22 cellular contexts compared by ENCODE assay signal in genomic region chr2:66813525-66813924, GRCh38.
DNase-seq lines count a peak whose midpoint lies in the region; ATAC-seq, FAIRE-seq and TF ChIP-seq lines count a peak whose summit lies in the region.
"Had no signal": no experiment of that assay in that cellular context is flagged by ENCODE, and none has a peak within 500 bp of the region (broad histone marks: within the 10 kb centered on the region; RNA-seq: fewer than 3 reads in every experiment).

No MANE protein-coding gene starts in this region.

- no peaks in the 10 kb centered on the region for H3K36me3 ChIP-seq in SK-N-SH (replicated peaks in 1 of 2; ENCODE audit: control insufficient read depth in 1 of 2, insufficient read depth in 2 of 2, low read length in 1 of 2)
- no peaks in the 10 kb centered on the region for H3K36me3 ChIP-seq in hepatocyte (replicated peaks; ENCODE audit: insufficient read depth, low read depth)
- no peaks in the 10 kb centered on the region for H3K36me3 ChIP-seq in pancreas

- ATAC-seq in SK-N-SH treated with all-trans-retinoic acid at 6 μM for 48 hours: no peak
- ATAC-seq in pancreas: no peak
- ATAC-seq in activated CD4-positive, alpha-beta T cell treated with anti-CD3 and anti-CD28 coated beads for 36 hours: no peak

- POLR2A ChIA-PET in SK-N-SH (lab: Yijun Ruan, JAX): no interaction called here
- POLR2A ChIA-PET in activated CD4-positive, alpha-beta T cell treated with anti-CD3 and anti-CD28 coated beads for 36 hours (lab: Charles Lee): no interaction called here

- peak overlapping the region; percentile 45; the same call in 1 of the 2 replicates for H2AFZ ChIP-seq in SK-N-SH (ENCODE audit: low read depth)
- no peak overlapping the region for H2AFZ ChIP-seq in hepatocyte
- H2AFZ ChIP-seq: PC-9 had no signal

- no peak overlapping the region for H3K27ac Mint-ChIP-seq in activated CD4-positive, alpha-beta T cell treated with anti-CD3 and anti-CD28 coated beads for 36 hours
- H3K27ac Mint-ChIP-seq: H9 had no signal

- intact Hi-C loops in pancreas (cut with DNase I): no loop called here
- intact Hi-C loops in activated CD4-positive, alpha-beta T cell treated with anti-CD3 and anti-CD28 coated beads for 36 hours (cut with DNase I, micrococcal nuclease): no loop called here

- CTCF ChIA-PET in SK-N-SH (lab: Yijun Ruan, JAX): no interaction called here
- CTCF ChIA-PET in activated CD4-positive, alpha-beta T cell treated with anti-CD3 and anti-CD28 coated beads for 36 hours (lab: Charles Lee): no interaction called here

- FAIRE-seq in pancreas (lab: Jason Lieb, UNC): peak; percentile 54
- no peak for FAIRE-seq in HTR-8/SVneo (lab: Jason Lieb, UNC)
- FAIRE-seq: D721Med had no signal

- DNase-seq in SK-N-SH (no peak), hepatocyte (ENCODE audit: low spot score) (no peak), pancreas (no peak), cortex of kidney (lab: John Stamatoyannopoulos, UW) (no peak), NCI-H1694 (lab: John Stamatoyannopoulos, UW) (no peak), HTR-8/SVneo (ENCODE audit: insufficient read length, low spot score) (no peak)
- DNase-seq in activated CD4-positive, alpha-beta T cell treated with anti-CD3 and anti-CD28 coated beads for 36 hours: no peak
- DNase-seq: AML-193, DMS79, H9, NCI-H1436, NCI-H2029, NCI-H345, NCI-H524 treated with DMSO at 0.1 percent for 48 hours, PC-9, SIG-M5 had no signal

- H3K9ac ChIP-seq in SK-N-SH: no peak overlapping the region
- H3K9ac ChIP-seq: KMS-11 had no signal

- TF ChIP-seq CTCF in SK-N-SH (IDR thresholded peaks at IDR 0.05): no peak
- TF ChIP-seq CTCF in hepatocyte (IDR thresholded peaks at IDR 0.05; ENCODE audit: poor library complexity): no peak
- no peak for TF ChIP-seq CTCF in pancreas (IDR thresholded peaks at IDR 0.05)

- H3F3A ChIP-seq in SK-N-SH (replicated peaks; ENCODE audit: insufficient read depth): no peaks in the 10 kb centered on the region

- WGBS in SK-N-SH (ENCODE audit: low lambda C conversion rate): 7% methylated on average over 1 of the region's 1 CpG
- 42% methylated on average over 1 of the region's 1 CpG for WGBS in hepatocyte (ENCODE audit: low lambda C conversion rate, missing lambda C conversion rate)
- WGBS in pancreas, 2 donors: 51 to 65% methylated on average over 1 of the region's 1 CpG

- H3K27me3 ChIP-seq in SK-N-SH (ENCODE audit: insufficient read depth) (no peaks in the 10 kb centered on the region), hepatocyte (no peaks in the 10 kb centered on the region), pancreas (no peaks in the 10 kb centered on the region)

- H3K27me3 Mint-ChIP-seq in activated CD4-positive, alpha-beta T cell treated with anti-CD3 and anti-CD28 coated beads for 36 hours: no peaks in the 10 kb centered on the region

- H3K4me1 Mint-ChIP-seq in activated CD4-positive, alpha-beta T cell treated with anti-CD3 and anti-CD28 coated beads for 36 hours: no peaks in the 10 kb centered on the region
- H3K4me1 Mint-ChIP-seq: H9 had no signal

- no peaks in the 10 kb centered on the region for H3K9me3 Mint-ChIP-seq in activated CD4-positive, alpha-beta T cell treated with anti-CD3 and anti-CD28 coated beads for 36 hours (ENCODE audit: low read depth)

- H3K4me3 Mint-ChIP-seq in activated CD4-positive, alpha-beta T cell treated with anti-CD3 and anti-CD28 coated beads for 36 hours: no peak overlapping the region
- H3K4me3 Mint-ChIP-seq: H9 had no signal

- H3K9me2 ChIP-seq in SK-N-SH: no peaks in the 10 kb centered on the region; the same call in 1 of the 2 replicates
- H3K9me2 ChIP-seq in hepatocyte (replicated peaks; ENCODE audit: insufficient read depth): no peaks in the 10 kb centered on the region

- H3K4me3 ChIP-seq in SK-N-SH (ENCODE audit: low read depth in 2 of 2, low read length in 1 of 2) (no peak overlapping the region), hepatocyte (no peak overlapping the region), pancreas (no peak overlapping the region)
- H3K4me3 ChIP-seq: PC-9 had no signal

- no peaks in the 10 kb centered on the region for H3K36me3 Mint-ChIP-seq in activated CD4-positive, alpha-beta T cell treated with anti-CD3 and anti-CD28 coated beads for 36 hours (ENCODE audit: low read depth)

- no peak overlapping the region for H3K4me2 ChIP-seq in SK-N-SH
- peak overlapping the region; percentile 32 for H3K4me2 ChIP-seq in hepatocyte
- H3K4me2 ChIP-seq: KMS-11, PC-9 had no signal

- H3K27ac ChIP-seq in SK-N-SH (ENCODE audit: low read depth in 2 of 2, low read length in 1 of 2): no peak overlapping the region
- peak overlapping the region; percentile 26 for H3K27ac ChIP-seq in hepatocyte
- no peak overlapping the region for H3K27ac ChIP-seq in pancreas
- H3K27ac ChIP-seq: 22Rv1, C4-2B, KMS-11, PC-9, RWPE1 had no signal

- no peaks in the 10 kb centered on the region for H3K79me2 ChIP-seq in SK-N-SH (ENCODE audit: insufficient read depth)
- no peaks in the 10 kb centered on the region for H3K79me2 ChIP-seq in hepatocyte

- TF ChIP-seq EP300 in SK-N-SH (IDR thresholded peaks at IDR 0.05; ENCODE audit: borderline replicate concordance in 1 of 2, low read depth in 1 of 2, low read length in 1 of 2): no peak

- H3K9me3 ChIP-seq in SK-N-SH: no peaks in the 10 kb centered on the region
- H3K9me3 ChIP-seq in hepatocyte (ENCODE audit: low read depth): no peaks in the 10 kb centered on the region
- no peaks in the 10 kb centered on the region for H3K9me3 ChIP-seq in pancreas

- no peaks in the 10 kb centered on the region for H3K4me1 ChIP-seq in SK-N-SH (ENCODE audit: control insufficient read depth in 1 of 2, insufficient read depth in 2 of 2, low read depth in 1 of 2, low read length in 1 of 2)
- no peaks in the 10 kb centered on the region for H3K4me1 ChIP-seq in hepatocyte (ENCODE audit: insufficient read depth)
- no peaks in the 10 kb centered on the region for H3K4me1 ChIP-seq in pancreas

- TF ChIP-seq RAD21 in SK-N-SH (IDR thresholded peaks at IDR 0.05; ENCODE audit: low read length): no peak

- no peaks in the 10 kb centered on the region for H4K20me1 ChIP-seq in SK-N-SH (ENCODE audit: insufficient read depth)
- H4K20me1 ChIP-seq in hepatocyte (ENCODE audit: insufficient read depth, poor library complexity, severe bottlenecking): no peaks in the 10 kb centered on the region

TF ChIP-seq in SK-N-SH, 30 proteins besides CTCF, POLR2A, EP300 and RAD21 (continues in another document):
- TF ChIP-seq RXRA (IDR thresholded peaks at IDR 0.05; ENCODE audit: borderline replicate concordance, low read depth) (no peak), POLR2AphosphoS5 (IDR thresholded peaks at IDR 0.05; ENCODE audit: low read depth, low read length) (no peak), SIN3A (IDR thresholded peaks at IDR 0.05; ENCODE audit: borderline replicate concordance, low read depth, low read length) (no peak), USF1 (IDR thresholded peaks at IDR 0.05; ENCODE audit: borderline replicate concordance, low read depth) (no peak), EZH2phosphoT487 (IDR thresholded peaks at IDR 0.05; ENCODE audit: borderline replicate concordance, low read depth) (no peak), TCF12 (IDR thresholded peaks at IDR 0.05) (no peak), ELF1 (IDR thresholded peaks at IDR 0.05) (no peak)
- TF ChIP-seq, protein P1, sequence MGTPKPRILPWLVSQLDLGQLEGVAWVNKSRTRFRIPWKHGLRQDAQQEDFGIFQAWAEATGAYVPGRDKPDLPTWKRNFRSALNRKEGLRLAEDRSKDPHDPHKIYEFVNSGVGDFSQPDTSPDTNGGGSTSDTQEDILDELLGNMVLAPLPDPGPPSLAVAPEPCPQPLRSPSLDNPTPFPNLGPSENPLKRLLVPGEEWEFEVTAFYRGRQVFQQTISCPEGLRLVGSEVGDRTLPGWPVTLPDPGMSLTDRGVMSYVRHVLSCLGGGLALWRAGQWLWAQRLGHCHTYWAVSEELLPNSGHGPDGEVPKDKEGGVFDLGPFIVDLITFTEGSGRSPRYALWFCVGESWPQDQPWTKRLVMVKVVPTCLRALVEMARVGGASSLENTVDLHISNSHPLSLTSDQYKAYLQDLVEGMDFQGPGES (IDR thresholded peaks at IDR 0.05; ENCODE audit: low read depth, low read length): no peak

TF ChIP-seq in SK-N-SH treated with all-trans-retinoic acid at 6 μM for 48 hours, 23 proteins besides CTCF, POLR2A, EP300 and RAD21:
- TF ChIP-seq ISL1 (CRISPR knock-in tag; IDR thresholded peaks at IDR 0.05) (no peak), ZC3H10 (CRISPR knock-in tag; IDR thresholded peaks at IDR 0.05) (no peak), TCF4 (CRISPR knock-in tag; IDR thresholded peaks at IDR 0.05; ENCODE audit: borderline replicate concordance) (no peak), BACH2 (CRISPR knock-in tag; IDR thresholded peaks at IDR 0.05; ENCODE audit: borderline replicate concordance) (no peak), CSDC2 (CRISPR knock-in tag; IDR thresholded peaks at IDR 0.05) (no peak), GLIS3 (CRISPR knock-in tag; IDR thresholded peaks at IDR 0.05) (no peak)
- TF ChIP-seq, protein P2, sequence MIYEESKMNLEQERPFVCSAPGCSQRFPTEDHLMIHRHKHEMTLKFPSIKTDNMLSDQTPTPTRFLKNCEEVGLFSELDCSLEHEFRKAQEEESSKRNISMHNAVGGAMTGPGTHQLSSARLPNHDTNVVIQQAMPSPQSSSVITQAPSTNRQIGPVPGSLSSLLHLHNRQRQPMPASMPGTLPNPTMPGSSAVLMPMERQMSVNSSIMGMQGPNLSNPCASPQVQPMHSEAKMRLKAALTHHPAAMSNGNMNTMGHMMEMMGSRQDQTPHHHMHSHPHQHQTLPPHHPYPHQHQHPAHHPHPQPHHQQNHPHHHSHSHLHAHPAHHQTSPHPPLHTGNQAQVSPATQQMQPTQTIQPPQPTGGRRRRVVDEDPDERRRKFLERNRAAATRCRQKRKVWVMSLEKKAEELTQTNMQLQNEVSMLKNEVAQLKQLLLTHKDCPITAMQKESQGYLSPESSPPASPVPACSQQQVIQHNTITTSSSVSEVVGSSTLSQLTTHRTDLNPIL (CRISPR knock-in tag; IDR thresholded peaks at IDR 0.05; ENCODE audit: low read depth): no peak
